In genomic region chr2:73083886-73084792, GRCh38 we compare ENCODE assay signal across 22 cellular contexts. TPM values are rescaled to one million over a fixed set of nuclear protein-coding genes. Genes with fewer than 3 reads are reported as not detected.
DNase-seq lines count a peak whose midpoint lies in the region; ATAC-seq and TF ChIP-seq lines count a peak whose summit lies in the region.
"Had no signal": no experiment of that assay in that cellular context is flagged by ENCODE, and none has a peak within 500 bp of the region (broad histone marks: within the 10 kb centered on the region; RNA-seq: fewer than 3 reads in every experiment).

No MANE protein-coding gene starts in this region.

- H3K9me2 ChIP-seq in hepatocyte (replicated peaks; ENCODE audit: insufficient read depth) = no peaks in the 10 kb centered on the region

- no peak overlapping the region for H3K4me3 ChIP-seq in BLaER1
- no peak overlapping the region for H3K4me3 ChIP-seq in hepatocyte
- H3K4me3 ChIP-seq: breast epithelium, gastroesophageal sphincter, prostate gland, tibial nerve had no signal

- WGBS in hepatocyte (ENCODE audit: low lambda C conversion rate, missing lambda C conversion rate) = 83% methylated on average over 7 of the region's 7 CpGs

- no peak for ATAC-seq in GM21515 (IDR thresholded peaks at IDR 0.05; ENCODE audit: unreplicated experiment)
- ATAC-seq in GM18517 (IDR thresholded peaks at IDR 0.05; ENCODE audit: unreplicated experiment) = no peak
- ATAC-seq: activated naive CD4-positive, alpha-beta T cell treated with anti-CD3 and anti-CD28 coated beads, Interleukin-2, amount 50 U/mL, for 72 hours; gastroesophageal sphincter; T-cell; WTC11 had no signal

- H3K36me3 ChIP-seq in BLaER1 = peaks cover 61% of the 10 kb centered on the region
- no peaks in the 10 kb centered on the region for H3K36me3 ChIP-seq in hepatocyte (replicated peaks; ENCODE audit: insufficient read depth, low read depth)
- H3K36me3 ChIP-seq: breast epithelium had no signal

- peak overlapping the region; percentile 72 for H3K4me2 ChIP-seq in BLaER1
- H3K4me2 ChIP-seq in hepatocyte = no peak overlapping the region

- H2AFZ ChIP-seq in hepatocyte = no peak overlapping the region

- H3K27me3 ChIP-seq in BLaER1 = no peaks in the 10 kb centered on the region
- H3K27me3 ChIP-seq in hepatocyte = no peaks in the 10 kb centered on the region
- H3K27me3 ChIP-seq: breast epithelium, gastroesophageal sphincter, tibial nerve had no signal

- 0 out of 2 replicates have a peak overlapping the region, but pooled peaks have one; percentile 11 for H3K9ac ChIP-seq in BLaER1

- TF ChIP-seq CTCF in hepatocyte (IDR thresholded peaks at IDR 0.05; ENCODE audit: poor library complexity) = no peak

- H4K20me1 ChIP-seq in BLaER1 (peaks cover 99% of the 10 kb centered on the region), hepatocyte (ENCODE audit: insufficient read depth, poor library complexity, severe bottlenecking) (peaks cover 33% of the 10 kb centered on the region)

- H3K27ac ChIP-seq in BLaER1 (peak overlapping the region; percentile 39), hepatocyte (no peak overlapping the region)
- H3K27ac ChIP-seq: breast epithelium, gastroesophageal sphincter, prostate gland, tibial nerve had no signal

- H3K4me1 ChIP-seq in BLaER1 = peaks cover 76% of the 10 kb centered on the region
- peaks cover 17% of the 10 kb centered on the region for H3K4me1 ChIP-seq in hepatocyte (ENCODE audit: insufficient read depth)
- H3K4me1 ChIP-seq: breast epithelium, prostate gland had no signal

- peaks cover 63% of the 10 kb centered on the region for H3K79me2 ChIP-seq in hepatocyte

- DNase-seq in DMS153 (lab: John Stamatoyannopoulos, UW) = peak; percentile 48
- peak; percentile 24 for DNase-seq in NCI-H510A (lab: John Stamatoyannopoulos, UW)
- peak; percentile 69 for DNase-seq in left kidney (ENCODE audit: low read depth, low spot score)
- DNase-seq in NCI-H446 (lab: John Stamatoyannopoulos, UW) = no peak
- no peak for DNase-seq in hepatocyte (ENCODE audit: low spot score)
- DNase-seq: activated CD4-positive, alpha-beta T cell treated with anti-CD3 and anti-CD28 coated beads, Interleukin-2, amount 50 U/mL, for 1 hour; activated effector memory CD4-positive, alpha-beta T cell treated with Interleukin-2 at 50 U/mL for 16 hours; activated T-cell treated with anti-CD3 and anti-CD28 coated beads, Interleukin-2, amount 50 U/mL, for 1 hour; H7; NCI-H187 treated with DMSO at 0.1 percent for 48 hours; OCI-M1; stimulated activated CD4-positive, alpha-beta T cell treated with anti-CD3 and anti-CD28 coated beads, Interleukin-4, amount 100 ng/mL, for 24 hours; T-cell had no signal

- H3K9me3 ChIP-seq in BLaER1 (no peaks in the 10 kb centered on the region), hepatocyte (ENCODE audit: low read depth) (no peaks in the 10 kb centered on the region)
- H3K9me3 ChIP-seq: breast epithelium, gastroesophageal sphincter, prostate gland, tibial nerve had no signal

RNA-seq across cellular contexts. Expression of gene SFXN5, which starts 12.6 kb away (rescaled TPM):
- 25.7 and 34.6 TPM in 2 replicates for total RNA-seq in hepatocyte
- polyA plus RNA-seq in hepatocyte = 25.8 and 26.1 TPM in 2 replicates

RNA-seq across cellular contexts. Expression of gene RAB11FIP5, which starts 28.6 kb away (rescaled TPM):
- total RNA-seq in hepatocyte = 33.7 and 34.7 TPM in 2 replicates
- 31.1 and 33.5 TPM in 2 replicates for polyA plus RNA-seq in hepatocyte

Comparison
In these comparisons a context has a peak if more than half of its experiments do, and no peak if none do; other contexts are left out.
1. DNase-seq: peak in DMS153 (single experiment), NCI-H510A (single experiment) and left kidney (single experiment); none in NCI-H446 (0 of 2) and hepatocyte (single experiment).